In genomic region chr19:41702208-41702651, GRCh38 we compare ENCODE assay signal across 21 cellular contexts. TPM values are rescaled to one million over a fixed set of nuclear protein-coding genes. Genes with fewer than 3 reads are reported as not detected.
A peak's percentile ranks its signal among the peaks of the same experiment; 100 is the strongest.
DNase-seq lines count a peak whose midpoint lies in the region; ATAC-seq and FAIRE-seq lines count a peak whose summit lies in the region.
"Had no signal": no experiment of that assay in that cellular context is flagged by ENCODE, and none has a peak within 500 bp of the region (broad histone marks: within the 10 kb centered on the region; RNA-seq: fewer than 3 reads in every experiment).

No MANE protein-coding gene starts in this region.

- H3K27me3 Mint-ChIP-seq in activated T-cell treated with anti-CD3 and anti-CD28 coated beads, Interleukin-2, amount 50 U/mL, for 4 hours (ENCODE audit: low read depth), result peaks cover 37% of the 10 kb centered on the region

- no peak for ATAC-seq in activated T-cell treated with anti-CD3 and anti-CD28 coated beads, Interleukin-2, amount 50 U/mL, for 4 hours
- ATAC-seq in GM18502 (IDR thresholded peaks at IDR 0.05; ENCODE audit: poor library complexity, unreplicated experiment), result no peak
- ATAC-seq: heart left ventricle had no signal

- no peaks in the 10 kb centered on the region for H3K9me3 Mint-ChIP-seq in activated T-cell treated with anti-CD3 and anti-CD28 coated beads, Interleukin-2, amount 50 U/mL, for 4 hours
- H3K9me3 Mint-ChIP-seq: activated naive CD8-positive, alpha-beta T cell treated with anti-CD3 and anti-CD28 coated beads for 36 hours had no signal

- in situ Hi-C loops in Caki2 (cut with HindIII; ENCODE audit: low pct_unique_long_range_greater_than_20kb, low sequenced_read_pairs), result no loop called here

- FAIRE-seq in HTR-8/SVneo (lab: Jason Lieb, UNC), result no peak
- FAIRE-seq: keratinocyte had no signal

- H3K4me1 Mint-ChIP-seq in activated T-cell treated with anti-CD3 and anti-CD28 coated beads, Interleukin-2, amount 50 U/mL, for 4 hours (ENCODE audit: low read depth), result no peaks in the 10 kb centered on the region

- no peaks in the 10 kb centered on the region for H3K36me3 Mint-ChIP-seq in activated T-cell treated with anti-CD3 and anti-CD28 coated beads, Interleukin-2, amount 50 U/mL, for 4 hours (ENCODE audit: insufficient read depth)
- H3K36me3 Mint-ChIP-seq: activated naive CD8-positive, alpha-beta T cell treated with anti-CD3 and anti-CD28 coated beads for 36 hours had no signal

- H3K4me3 Mint-ChIP-seq in activated T-cell treated with anti-CD3 and anti-CD28 coated beads, Interleukin-2, amount 50 U/mL, for 4 hours, result no peak overlapping the region
- H3K4me3 Mint-ChIP-seq: activated naive CD8-positive, alpha-beta T cell treated with anti-CD3 and anti-CD28 coated beads for 36 hours; B cell had no signal

- DNase-seq in Caki2 (ENCODE audit: low read depth) (peak; percentile 38), HTR-8/SVneo (ENCODE audit: insufficient read length, low spot score) (peak; percentile 15), astrocyte of the hippocampus (ENCODE audit: low read depth, low spot score) (peak; percentile 16), islet precursor cell (peak; percentile 58), NCI-H510A (lab: John Stamatoyannopoulos, UW) (no peak)
- no peak for DNase-seq in activated T-cell treated with anti-CD3 and anti-CD28 coated beads, Interleukin-2, amount 50 U/mL, for 4 hours
- DNase-seq in activated CD4-positive, alpha-beta T cell treated with anti-CD3 and anti-CD28 coated beads for 4 hours, result no peak
- DNase-seq: activated CD4-positive, alpha-beta T cell treated with anti-CD3 and anti-CD28 coated beads for 1 hour; activated T-cell treated with anti-CD3 and anti-CD28 coated beads, Interleukin-2, amount 50 U/mL, for 1 hour; DMS 273 treated with DMSO at 0.1 percent for 48 hours; Right ventricle myocardium superior; stimulated activated naive CD4-positive, alpha-beta T cell treated with Interleukin-2 at 50 U/mL for 16 hours; T-helper 2 cell had no signal

RNA-seq across cellular contexts. Expression of gene CEACAM5, which starts 6.2 kb away (rescaled TPM):
- not detected in 2 replicates for total RNA-seq in Caki2 (2014; rRNA removed; shearing (Covaris generic); ENCODE audit: low replicate concordance)
- total RNA-seq in activated T-cell treated with anti-CD3 and anti-CD28 coated beads, Interleukin-2, amount 50 U/mL, for 4 hours, result under 1 TPM; 0.30 to 0.46 (median 0.37) TPM
- total RNA-seq: activated naive CD8-positive, alpha-beta T cell treated with anti-CD3 and anti-CD28 coated beads for 36 hours; B cell; osteocyte; Right ventricle myocardium superior; smooth muscle cell; urinary bladder had no signal

RNA-seq across cellular contexts. Expression of gene CEACAM7, which starts 14.2 kb away (rescaled TPM):
- total RNA-seq in Caki2 (2014; rRNA removed; shearing (Covaris generic); ENCODE audit: low replicate concordance), result not detected in 2 replicates
- under 1 TPM in 1 of 3 donors, not detected in 2; 0.25 TPM for total RNA-seq in activated T-cell treated with anti-CD3 and anti-CD28 coated beads, Interleukin-2, amount 50 U/mL, for 4 hours
- total RNA-seq: activated naive CD8-positive, alpha-beta T cell treated with anti-CD3 and anti-CD28 coated beads for 36 hours; B cell; osteocyte; Right ventricle myocardium superior; smooth muscle cell; urinary bladder had no signal

RNA-seq across cellular contexts. Expression of gene CEACAM6, which starts 53.1 kb away (rescaled TPM):
- total RNA-seq in Caki2 (2014; rRNA removed; shearing (Covaris generic); ENCODE audit: low replicate concordance), result 2.8 and 4.1 TPM in 2 replicates
- total RNA-seq in activated T-cell treated with anti-CD3 and anti-CD28 coated beads, Interleukin-2, amount 50 U/mL, for 4 hours, result under 1 TPM; 0.23 to 0.27 (median 0.26) TPM
- total RNA-seq: activated naive CD8-positive, alpha-beta T cell treated with anti-CD3 and anti-CD28 coated beads for 36 hours; B cell; osteocyte; Right ventricle myocardium superior; smooth muscle cell had no signal

Comparison
In these comparisons a context has a peak if more than half of its experiments do, and no peak if none do; other contexts are left out.
1. DNase-seq: peak in Caki2 (single experiment), HTR-8/SVneo (single experiment), astrocyte of the hippocampus (single experiment) and islet precursor cell (single experiment); none in activated T-cell treated with anti-CD3 and anti-CD28 coated beads, Interleukin-2, amount 50 U/mL, for 4 hours (single experiment), activated CD4-positive, alpha-beta T cell treated with anti-CD3 and anti-CD28 coated beads for 4 hours (0 of 2) and NCI-H510A (single experiment).